16 cellular contexts compared by ENCODE assay signal in the genomic region with DNA sequence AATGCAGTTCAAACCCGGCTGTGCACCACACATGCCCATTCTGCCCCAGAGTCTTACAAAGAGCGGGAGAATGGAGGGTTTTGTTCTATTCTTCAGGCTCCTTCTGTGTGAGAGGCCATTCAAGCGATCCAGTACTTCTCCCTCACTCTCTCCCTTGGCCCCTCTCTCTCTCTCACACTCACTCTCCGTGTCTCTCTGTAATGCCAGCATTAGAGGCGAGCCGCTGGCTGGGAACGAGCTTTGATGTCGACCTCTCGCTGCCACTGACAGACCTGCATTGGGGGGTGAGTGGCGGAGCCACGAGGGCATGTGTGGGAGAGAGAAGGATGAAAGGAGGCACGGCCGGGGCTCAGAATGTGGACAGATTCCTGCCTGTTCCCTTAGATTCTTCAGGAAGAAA.
A peak's percentile ranks its signal among the peaks of the same experiment; 100 is the strongest.
DNase-seq lines count a peak whose midpoint lies in the region; ATAC-seq and TF ChIP-seq lines count a peak whose summit lies in the region.
"Had no signal": no experiment of that assay in that cellular context is flagged by ENCODE, and none has a peak within 500 bp of the region (broad histone marks: within the 10 kb centered on the region; RNA-seq: fewer than 3 reads in every experiment).

No MANE protein-coding gene starts in this region.

- intact Hi-C loops in left ventricle myocardium superior (cut with micrococcal nuclease) (no loop called here), psoas muscle (cut with DNase I) (no loop called here)

- DNase-seq in COLO829 (ENCODE audit: low spot score) = peak; percentile 79
- peak in 29 of 56 donors; percentile 3 to 57 (median 19) for DNase-seq in amygdala (lab: John Stamatoyannopoulos, UW)
- DNase-seq in left ventricle myocardium superior = peak; percentile 43
- DNase-seq in psoas muscle = no peak
- DNase-seq in NCI-H187 (lab: John Stamatoyannopoulos, UW) = no peak
- no peak for DNase-seq in AG20443 (ENCODE audit: low spot score)
- DNase-seq: activated CD4-positive, alpha-beta memory T cell treated with anti-CD3 and anti-CD28 coated beads, Interleukin-2, amount 10 ng/mL, durations not matched to agents 7 days and 5 days; activated naive CD4-positive, alpha-beta T cell treated with anti-CD3 and anti-CD28 coated beads, Interleukin-2, amount 50 U/mL, for 16 hours; activated T-cell treated with anti-CD3 and anti-CD28 coated beads, Interleukin-2, amount 50 U/mL, for 24 hours; CD4-positive, alpha-beta T cell; stimulated activated CD4-positive, alpha-beta T cell treated with anti-CD3 and anti-CD28 coated beads, Interleukin-15, amount 100 ng/mL, for 24 hours; stimulated activated naive B cell treated with anti-CD40 and anti-IgM and Interleukin-4, amounts not matched to agents 10 μg/mL and 1 μg/mL and 100 μg/mL, for 72 hours; tibial artery had no signal

- no peaks in the 10 kb centered on the region for H3K9me3 ChIP-seq in psoas muscle
- H3K9me3 ChIP-seq: tibial artery had no signal

- TF ChIP-seq CTCF in psoas muscle (IDR thresholded peaks at IDR 0.05) = no peak

- ATAC-seq in left ventricle myocardium superior (peak; percentile 93), psoas muscle (peak; percentile 51 to 82 (median 66)), HG02870 (IDR thresholded peaks at IDR 0.05; ENCODE audit: unreplicated experiment) (no peak), GM19324 (IDR thresholded peaks at IDR 0.05; ENCODE audit: low FRiP score, unreplicated experiment) (no peak)
- ATAC-seq: stimulated activated naive B cell treated with anti-CD40 and anti-IgM and Interleukin-4, amounts not matched to agents 10 μg/mL and 1 μg/mL and 100 μg/mL, for 72 hours had no signal

- peak overlapping the region; percentile 48 for H3K4me3 ChIP-seq in psoas muscle
- H3K4me3 ChIP-seq: tibial artery had no signal

- H3K36me3 ChIP-seq in psoas muscle (ENCODE audit: insufficient read depth in 1 of 2, low read depth in 1 of 2) = no peaks in the 10 kb centered on the region
- H3K36me3 ChIP-seq: tibial artery had no signal

- H3K27ac ChIP-seq in psoas muscle = no peak overlapping the region
- H3K27ac ChIP-seq: parathyroid adenoma, tibial artery had no signal

- H3K4me1 ChIP-seq in psoas muscle = no peaks in the 10 kb centered on the region
- H3K4me1 ChIP-seq: parathyroid adenoma, tibial artery had no signal

- WGBS in psoas muscle, 3 donors = 26 to 42% (median 32%) methylated on average over 13 of the region's 13 CpGs

- no peaks in the 10 kb centered on the region for H3K27me3 ChIP-seq in psoas muscle (ENCODE audit: insufficient read depth in 3 of 3, low read length in 2 of 3)
- H3K27me3 ChIP-seq: tibial artery had no signal

Comparison
In these comparisons a context has a peak if more than half of its experiments do, and no peak if none do; other contexts are left out.
1. DNase-seq: peak in COLO829 (single experiment), amygdala (29 of 56) and left ventricle myocardium superior (single experiment); none in psoas muscle (0 of 2), NCI-H187 (0 of 2) and AG20443 (single experiment).
2. ATAC-seq: peak in left ventricle myocardium superior (single experiment) and psoas muscle (4 of 4); none in HG02870 (single experiment) and GM19324 (single experiment).